Comparison of ENCODE assay signal across 8 cellular contexts in the genomic region with DNA sequence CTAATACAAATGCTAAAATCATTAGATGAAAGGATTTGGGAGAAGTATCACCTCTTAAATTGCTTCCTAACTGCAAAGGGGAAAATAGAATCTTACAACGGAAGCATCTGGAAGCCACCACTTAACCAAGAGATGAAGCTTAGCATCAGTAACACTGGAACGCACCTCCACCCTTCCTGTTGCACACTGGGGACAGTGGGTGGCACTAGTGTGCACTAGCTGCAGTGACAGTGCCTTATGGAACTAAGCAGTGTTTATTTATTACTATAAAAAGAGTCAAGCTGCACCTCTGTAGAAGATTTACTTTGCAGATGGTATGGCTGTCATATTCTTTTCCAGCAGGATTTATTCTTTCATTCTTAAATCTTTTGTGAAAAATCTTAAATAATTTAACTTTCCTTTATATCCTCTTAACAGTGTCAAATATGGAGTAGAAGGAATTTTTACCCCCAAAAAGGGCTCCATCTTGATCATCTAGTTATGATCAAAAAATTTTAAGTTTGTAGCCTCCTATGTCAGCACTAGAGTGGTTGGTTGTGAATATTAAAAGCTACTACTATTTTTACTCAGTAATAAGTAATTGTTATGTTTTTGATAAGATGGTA.
A peak's percentile ranks its signal among the peaks of the same experiment; 100 is the strongest.
DNase-seq lines count a peak whose midpoint lies in the region; ATAC-seq and TF ChIP-seq lines count a peak whose summit lies in the region.

No MANE protein-coding gene starts in this region.

- ATAC-seq in GM21825 (IDR thresholded peaks at IDR 0.05; ENCODE audit: unreplicated experiment) (peak; percentile 61), HG03460 (IDR thresholded peaks at IDR 0.05; ENCODE audit: unreplicated experiment) (no peak), GM19467 (IDR thresholded peaks at IDR 0.05; ENCODE audit: unreplicated experiment) (no peak)

- peak; percentile 9 for DNase-seq in NCI-H2171 treated with DMSO at 0.1 percent for 48 hours (lab: John Stamatoyannopoulos, UW)
- no peak for DNase-seq in NCI-H2171 (lab: John Stamatoyannopoulos, UW)
- DNase-seq in NCI-H69 (lab: John Stamatoyannopoulos, UW): peak; percentile 44
- DNase-seq in brain microvascular endothelial cell: no peak
- DNase-seq in medulla oblongata (ENCODE audit: extremely low spot score): peak; percentile 81

- peak; percentile 62 for TF ChIP-seq CTCF in brain microvascular endothelial cell (IDR thresholded peaks at IDR 0.05; ENCODE audit: low read depth, low read length, missing control alignments)

- no peak overlapping the region for H3K27ac ChIP-seq in brain microvascular endothelial cell

- H3K27me3 ChIP-seq in brain microvascular endothelial cell (replicated peaks): no peaks in the 10 kb centered on the region

- H3K36me3 ChIP-seq in brain microvascular endothelial cell (replicated peaks): no peaks in the 10 kb centered on the region

- no peak overlapping the region for H3K4me3 ChIP-seq in brain microvascular endothelial cell (ENCODE audit: low read depth, low read length)

- in situ Hi-C loops in brain microvascular endothelial cell (cut with HindIII; ENCODE audit: low pct_ligation_motif_present, low sequenced_read_pairs): loop anchor here (10.0 kb wide), 1 partner anchor 257 kb away; no protein-coding TSS in a partner anchor

Comparison
In these comparisons a context has a peak if more than half of its experiments do, and no peak if none do; other contexts are left out.
1. DNase-seq: peak in NCI-H2171 treated with DMSO at 0.1 percent for 48 hours (single experiment), NCI-H69 (single experiment) and medulla oblongata (single experiment); none in NCI-H2171 (single experiment) and brain microvascular endothelial cell (single experiment).